Comparison of ENCODE assay signal across 23 cellular contexts in genomic region chr7:121744877-121745276, GRCh38.
"Had no signal": no experiment of that assay in that cellular context is flagged by ENCODE, and none has a peak within 500 bp of the region (broad histone marks: within the 10 kb centered on the region; RNA-seq: fewer than 3 reads in every experiment).

No MANE protein-coding gene starts in this region.

- H3K27me3 ChIP-seq: adrenal gland, gastroesophageal sphincter, heart left ventricle, ovary, testis, upper lobe of right lung had no signal

- H3K27ac ChIP-seq: adrenal gland, gastroesophageal sphincter, heart left ventricle, left ventricle myocardium inferior, ovary, testis, upper lobe of right lung had no signal

- H3K36me3 Mint-ChIP-seq: activated CD4-positive, alpha-beta memory T cell treated with anti-CD3 and anti-CD28 coated beads for 36 hours; activated naive CD4-positive, alpha-beta T cell treated with anti-CD3 and anti-CD28 coated beads, Interleukin-2, amount 50 U/mL, for 72 hours; memory B cell; naive thymus-derived CD4-positive, alpha-beta T cell; WTC11 had no signal

- H3K9me3 ChIP-seq: adrenal gland, gastroesophageal sphincter, heart left ventricle, left ventricle myocardium inferior, mucosa of descending colon, ovary, testis, upper lobe of right lung had no signal

- ATAC-seq: activated CD4-positive, alpha-beta T cell treated with anti-CD3 and anti-CD28 coated beads for 36 hours; activated naive CD4-positive, alpha-beta T cell treated with anti-CD3 and anti-CD28 coated beads, Interleukin-2, amount 50 U/mL, for 72 hours; effector memory CD8-positive, alpha-beta T cell; gastroesophageal sphincter; heart left ventricle; naive thymus-derived CD4-positive, alpha-beta T cell; sciatic nerve; upper lobe of right lung; WTC11 had no signal

- H3K9me3 Mint-ChIP-seq: activated naive CD4-positive, alpha-beta T cell treated with anti-CD3 and anti-CD28 coated beads, Interleukin-2, amount 50 U/mL, for 72 hours; activated T-helper 1 cell treated with anti-CD3 and anti-CD28 coated beads, Interleukin-12 subunit alpha, Interleukin-12 subunit beta, Interleukin-2, Interleukin-4 antibody, amounts not matched to agents 30 ng/mL and 10 ng/mL and 1 ng/mL, durations not matched to agents 14 hours and 24 hours and 36 hours; effector memory CD8-positive, alpha-beta T cell; memory B cell; T-helper 2 cell treated with Interferon-gamma antibody and Interleukin-4, amounts not matched to agents 5 μg/mL and 100 μg/mL, for 36 hours had no signal

- H3K27me3 Mint-ChIP-seq: activated CD4-positive, alpha-beta memory T cell treated with anti-CD3 and anti-CD28 coated beads for 36 hours; activated CD4-positive, alpha-beta T cell treated with anti-CD3 and anti-CD28 coated beads for 36 hours; effector memory CD8-positive, alpha-beta T cell; memory B cell had no signal

- H3K4me1 ChIP-seq: adrenal gland, gastroesophageal sphincter, heart left ventricle, left ventricle myocardium inferior, testis, upper lobe of right lung had no signal

- H3K27ac Mint-ChIP-seq: activated CD4-positive, alpha-beta memory T cell treated with anti-CD3 and anti-CD28 coated beads for 36 hours; activated CD4-positive, alpha-beta T cell treated with anti-CD3 and anti-CD28 coated beads for 36 hours; activated naive CD4-positive, alpha-beta T cell treated with anti-CD3 and anti-CD28 coated beads, Interleukin-2, amount 50 U/mL, for 72 hours; activated T-helper 1 cell treated with anti-CD3 and anti-CD28 coated beads, Interleukin-12 subunit alpha, Interleukin-12 subunit beta, Interleukin-2, Interleukin-4 antibody, amounts not matched to agents 30 ng/mL and 10 ng/mL and 1 ng/mL, durations not matched to agents 14 hours and 24 hours and 36 hours; effector memory CD8-positive, alpha-beta T cell; memory B cell; naive thymus-derived CD4-positive, alpha-beta T cell; T-helper 2 cell treated with Interferon-gamma antibody and Interleukin-4, amounts not matched to agents 5 μg/mL and 100 μg/mL, for 36 hours; WTC11 had no signal

- H3K4me3 Mint-ChIP-seq: activated CD4-positive, alpha-beta memory T cell treated with anti-CD3 and anti-CD28 coated beads for 36 hours; activated CD4-positive, alpha-beta T cell treated with anti-CD3 and anti-CD28 coated beads for 36 hours; activated T-helper 1 cell treated with anti-CD3 and anti-CD28 coated beads, Interleukin-12 subunit alpha, Interleukin-12 subunit beta, Interleukin-2, Interleukin-4 antibody, amounts not matched to agents 30 ng/mL and 10 ng/mL and 1 ng/mL, durations not matched to agents 14 hours and 24 hours and 36 hours; effector memory CD8-positive, alpha-beta T cell; memory B cell; naive thymus-derived CD4-positive, alpha-beta T cell; T-helper 2 cell treated with Interferon-gamma antibody and Interleukin-4, amounts not matched to agents 5 μg/mL and 100 μg/mL, for 36 hours; WTC11 had no signal

- H3K36me3 ChIP-seq: adrenal gland, gastroesophageal sphincter, heart left ventricle, left ventricle myocardium inferior, ovary, upper lobe of right lung had no signal

- H3K4me2 ChIP-seq: smooth muscle cell had no signal

- DNase-seq: activated CD4-positive, alpha-beta memory T cell treated with anti-CD3 and anti-CD28 coated beads for 36 hours; activated CD4-positive, alpha-beta T cell treated with anti-CD3 and anti-CD28 coated beads for 36 hours; activated gamma-delta T cell treated with Interleukin-2 at 50 U/mL for 16 hours; activated T-cell treated with anti-CD3 and anti-CD28 coated beads for 4 hours; adrenal gland; caudate nucleus; effector memory CD8-positive, alpha-beta T cell; heart left ventricle; left ventricle myocardium inferior; mucosa of descending colon; naive thymus-derived CD4-positive, alpha-beta T cell; ovary; stimulated activated CD4-positive, alpha-beta T cell treated with anti-CD3 and anti-CD28 coated beads, Interleukin-4, amount 100 ng/mL, for 1 hour; testis; upper lobe of right lung had no signal

- H3K4me3 ChIP-seq: adrenal gland, gastroesophageal sphincter, heart left ventricle, left ventricle myocardium inferior, mucosa of descending colon, ovary, smooth muscle cell, testis, upper lobe of right lung had no signal

- H3K4me1 Mint-ChIP-seq: activated CD4-positive, alpha-beta T cell treated with anti-CD3 and anti-CD28 coated beads for 36 hours; memory B cell; naive thymus-derived CD4-positive, alpha-beta T cell had no signal
